In the genomic region with DNA sequence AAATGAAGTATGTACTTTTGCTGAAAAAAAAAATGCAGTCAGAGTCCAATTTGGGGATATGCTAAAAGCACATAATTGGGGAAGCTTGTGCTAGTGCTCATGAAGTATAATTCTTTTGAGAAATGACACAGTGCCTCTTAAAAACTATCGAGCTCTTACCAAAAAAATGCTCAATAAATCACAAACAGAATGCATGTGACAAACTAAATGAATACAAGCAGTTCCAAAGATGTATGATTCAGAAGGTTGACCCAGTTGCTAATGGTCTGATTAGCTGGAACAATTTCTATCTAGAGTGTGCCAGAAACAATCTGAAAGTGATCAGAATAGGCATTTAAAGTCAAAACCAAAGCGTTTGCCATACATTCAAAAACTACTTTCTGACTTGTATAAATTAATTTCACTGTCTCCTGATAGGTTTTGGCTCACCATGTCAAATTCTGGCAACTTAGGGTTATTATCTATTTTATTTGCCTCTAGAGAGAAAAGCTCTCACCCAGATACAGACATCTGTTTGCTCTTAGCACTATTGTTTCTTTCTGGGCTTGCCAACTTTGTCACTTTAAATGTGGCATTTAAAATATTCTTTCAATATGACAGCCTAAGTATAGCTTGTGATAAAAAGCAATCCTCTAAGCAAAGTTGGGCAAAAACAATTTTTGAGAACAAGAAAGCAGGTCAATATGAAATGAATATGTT, we compare ENCODE assay signal across 21 cellular contexts.
DNase-seq lines count a peak whose midpoint lies in the region; ATAC-seq and TF ChIP-seq lines count a peak whose summit lies in the region.
"Had no signal": no experiment of that assay in that cellular context is flagged by ENCODE, and none has a peak within 500 bp of the region (broad histone marks: within the 10 kb centered on the region; RNA-seq: fewer than 3 reads in every experiment).

No MANE protein-coding gene starts in this region.

- 35% methylated on average over 2 of the region's 2 CpGs for WGBS in suprapubic skin

- TF ChIP-seq EP300 in suprapubic skin (IDR thresholded peaks at IDR 0.05): no peak

- H3K9me3 ChIP-seq in suprapubic skin (no peaks in the 10 kb centered on the region), tibial artery (no peaks in the 10 kb centered on the region)
- H3K9me3 ChIP-seq: SK-N-SH, transverse colon had no signal

- peak; percentile 6 for DNase-seq in NCI-H1436 treated with DMSO at 0.1 percent for 48 hours (lab: John Stamatoyannopoulos, UW)
- no peak for DNase-seq in NCI-H1436 (lab: John Stamatoyannopoulos, UW)
- peak; percentile 47 for DNase-seq in LHCN-M2 (ENCODE audit: low read depth)
- DNase-seq in fibroblast of the aortic adventitia (ENCODE audit: low read depth): peak; percentile 75
- no peak for DNase-seq in suprapubic skin (ENCODE audit: low spot score in 2 of 2)
- DNase-seq in tibial artery: no peak
- no peak for DNase-seq in mesenteric fat pad (ENCODE audit: low spot score)
- DNase-seq: activated CD4-positive, CD25-positive, alpha-beta regulatory T cell treated with anti-CD3 and anti-CD28 coated beads, Interleukin-2, amount 50 U/mL, for 72 hours; amygdala; mammary epithelial cell; natural killer cell; NCI-H1048; NCI-H748 treated with DMSO at 0.1 percent for 48 hours; SK-N-SH; stimulated activated CD4-positive, alpha-beta T cell treated with anti-CD3 and anti-CD28 coated beads, Interleukin-4, amount 100 ng/mL, for 1 hour; T1000; transverse colon had no signal

- H3K36me3 ChIP-seq in suprapubic skin: no peaks in the 10 kb centered on the region
- H3K36me3 ChIP-seq in tibial artery: no peaks in the 10 kb centered on the region
- H3K36me3 ChIP-seq: transverse colon had no signal

- H3K27ac ChIP-seq in suprapubic skin (peak overlapping the region; percentile 42), tibial artery (no peak overlapping the region)

- no peak for TF ChIP-seq POLR2A in suprapubic skin (IDR thresholded peaks at IDR 0.05)

- H3K4me3 ChIP-seq in fibroblast of the aortic adventitia (ENCODE audit: low read depth, low read length) (no peak overlapping the region), suprapubic skin (no peak overlapping the region), tibial artery (no peak overlapping the region)
- H3K4me3 ChIP-seq: K562, transverse colon had no signal

- H3K27me3 ChIP-seq in suprapubic skin (no peaks in the 10 kb centered on the region), tibial artery (no peaks in the 10 kb centered on the region)
- H3K27me3 ChIP-seq: transverse colon had no signal

- no peak for ATAC-seq in HG02642 (IDR thresholded peaks at IDR 0.05; ENCODE audit: poor library complexity, unreplicated experiment)
- ATAC-seq: activated T-helper 17 cell treated with anti-CD3 and anti-CD28 coated beads, Interleukin-2, amount 50 U/mL, for 72 hours; K562; natural killer cell; Panc1 had no signal

- intact Hi-C loops in tibial artery (cut with DNase I; ENCODE audit: low total_unique reads): no loop called here

- H3K4me1 ChIP-seq in suprapubic skin: no peaks in the 10 kb centered on the region
- peaks cover 0 to 14% (median 0%) of the 10 kb centered on the region in 4 donors for H3K4me1 ChIP-seq in tibial artery

- TF ChIP-seq CTCF in fibroblast of the aortic adventitia (IDR thresholded peaks at IDR 0.05; ENCODE audit: insufficient read depth, low read length) (no peak), suprapubic skin (IDR thresholded peaks at IDR 0.05) (no peak), tibial artery (IDR thresholded peaks at IDR 0.05) (no peak)

Comparison
In these comparisons a context has a peak if more than half of its experiments do, and no peak if none do; other contexts are left out.
1. DNase-seq: peak in NCI-H1436 treated with DMSO at 0.1 percent for 48 hours (single experiment), LHCN-M2 (single experiment) and fibroblast of the aortic adventitia (single experiment); none in NCI-H1436 (single experiment), suprapubic skin (0 of 2), tibial artery (0 of 2) and mesenteric fat pad (single experiment).